ENCODE assay signal across 7 cellular contexts in genomic region chr12:25783566-25783965, GRCh38.
"Had no signal": no experiment of that assay in that cellular context is flagged by ENCODE, and none has a peak within 500 bp of the region (broad histone marks: within the 10 kb centered on the region; RNA-seq: fewer than 3 reads in every experiment).

No MANE protein-coding gene starts in this region.

- H3K36me3 Mint-ChIP-seq: IgD-negative memory B cell had no signal

- H2AFZ ChIP-seq: GM23338 had no signal

- DNase-seq: H9, HCEC 1CT, KBM-7 had no signal

- ATAC-seq: GM23338 had no signal

- H3K4me1 Mint-ChIP-seq: IgD-negative memory B cell had no signal

- H3K9ac ChIP-seq: KMS-11 had no signal

- H3K4me3 ChIP-seq: GM23338 had no signal

- H3K9me3 Mint-ChIP-seq: GM23338, H9 had no signal

- H3K4me3 Mint-ChIP-seq: GM23338, H9, IgD-negative memory B cell had no signal

- H3K27ac Mint-ChIP-seq: GM23338, H9, IgD-negative memory B cell had no signal

- H3K4me2 ChIP-seq: GM23338, KMS-11 had no signal

- H3K27ac ChIP-seq: HL-60, KMS-11 had no signal
